Comparison of ENCODE assay signal across 8 cellular contexts in genomic region chr6:26194774-26195375, GRCh38.
A peak's percentile ranks its signal among the peaks of the same experiment; 100 is the strongest.
DNase-seq lines count a peak whose midpoint lies in the region; ATAC-seq and TF ChIP-seq lines count a peak whose summit lies in the region.

No MANE protein-coding gene starts in this region.

- no peaks in the 10 kb centered on the region for H3K9me3 ChIP-seq in BE2C

- H3K27me3 ChIP-seq in BE2C: no peaks in the 10 kb centered on the region

- H3K4me3 ChIP-seq in BE2C (ENCODE audit: low read depth, low read length) (peak overlapping the region; percentile 76), LNCaP clone FGC (ENCODE audit: low read depth, low read length) (peak overlapping the region; percentile 86)

- H3K9me3 Mint-ChIP-seq in nephron: no peaks in the 10 kb centered on the region

- H3K4me1 Mint-ChIP-seq in nephron: peaks cover 31% of the 10 kb centered on the region

- DNase-seq in BE2C: no peak
- DNase-seq in LNCaP clone FGC (ENCODE audit: low read depth): no peak
- peak; percentile 23 for DNase-seq in dermis blood vessel endothelial cell
- no peak for DNase-seq in NCI-H345 (lab: John Stamatoyannopoulos, UW)

- H3K27me3 Mint-ChIP-seq in nephron (ENCODE audit: low read depth): no peaks in the 10 kb centered on the region

- H3K4me3 Mint-ChIP-seq in nephron: peak overlapping the region; percentile 86 to 97 (median 97)

- TF ChIP-seq CTCF in BE2C (IDR thresholded peaks at IDR 0.05; ENCODE audit: low read depth, low read length) (no peak), LNCaP clone FGC (IDR thresholded peaks at IDR 0.05; ENCODE audit: control insufficient read depth, extremely low read depth, insufficient read depth) (no peak), nephron (IDR thresholded peaks at IDR 0.05; ENCODE audit: unreplicated experiment in 3 of 3) (no peak)

- H3K27ac Mint-ChIP-seq in nephron: peak overlapping the region; percentile 98 to 99 (median 99)

- H3K4me1 ChIP-seq in BE2C: 0 out of 2 replicates have a peak, but pooled peaks cover 2% of the 10 kb centered on the region

- peaks cover 5% of the 10 kb centered on the region for H3K36me3 Mint-ChIP-seq in nephron (ENCODE audit: low read depth)

- ATAC-seq in GM21619 (IDR thresholded peaks at IDR 0.05; ENCODE audit: unreplicated experiment) (no peak), GM21526 (IDR thresholded peaks at IDR 0.05; ENCODE audit: low FRiP score, unreplicated experiment) (no peak), HG03378 (IDR thresholded peaks at IDR 0.05; ENCODE audit: unreplicated experiment) (no peak)

- H3K36me3 ChIP-seq in BE2C: peaks cover 5% of the 10 kb centered on the region; the same call in 1 of the 2 replicates
